Comparison of ENCODE assay signal across 2 cellular contexts in genomic region chr19:3981736-3982681, GRCh38.
TF ChIP-seq lines count a peak whose summit lies in the region.

No MANE protein-coding gene starts in this region.

TF ChIP-seq in GM12891, 5 proteins besides CTCF, POLR2A, EP300 and RAD21:
- no peak for TF ChIP-seq TAF1 (IDR thresholded peaks at IDR 0.05; ENCODE audit: low read depth, low read length)
- TF ChIP-seq PAX5 (IDR thresholded peaks at IDR 0.05; ENCODE audit: insufficient read depth, low read length, severe bottlenecking), result no peak
- TF ChIP-seq SPI1 (IDR thresholded peaks at IDR 0.05; ENCODE audit: low read depth, low read length), result no peak
- no peak for TF ChIP-seq POU2F2 (IDR thresholded peaks at IDR 0.05; ENCODE audit: low read depth, low read length)
- TF ChIP-seq POLR2AphosphoS5 (IDR thresholded peaks at IDR 0.05; ENCODE audit: low read depth, low read length), result peak; percentile 19
TF ChIP-seq in GM12891: peak in this region for 1.

TF ChIP-seq in H1, 55 proteins besides CTCF, POLR2A, EP300 and RAD21:
- TF ChIP-seq POLR2AphosphoS5 (IDR thresholded peaks at IDR 0.05; ENCODE audit: low read depth, low read length), result peak; percentile 54
- no peak for TF ChIP-seq CTBP2 (IDR thresholded peaks at IDR 0.05; ENCODE audit: borderline replicate concordance, insufficient read depth, insufficient read length, low read length)
